ENCODE assay signal across 14 cellular contexts in genomic region chr1:207034998-207035397, GRCh38. TPM values are rescaled to one million over a fixed set of nuclear protein-coding genes. Genes with fewer than 3 reads are reported as not detected.
DNase-seq lines count a peak whose midpoint lies in the region; ATAC-seq and TF ChIP-seq lines count a peak whose summit lies in the region.
"Had no signal": no experiment of that assay in that cellular context is flagged by ENCODE, and none has a peak within 500 bp of the region (broad histone marks: within the 10 kb centered on the region; RNA-seq: fewer than 3 reads in every experiment).

No MANE protein-coding gene starts in this region.

- POLR2A ChIA-PET in CD4-positive, alpha-beta memory T cell (lab: Charles Lee; ENCODE audit: partially characterized antibody), result no interaction called here

- H3K4me1 Mint-ChIP-seq in CD4-positive, alpha-beta memory T cell, result no peaks in the 10 kb centered on the region
- H3K4me1 Mint-ChIP-seq: activated CD8-positive, alpha-beta memory T cell treated with anti-CD3 and anti-CD28 coated beads, Interleukin-2, amount 10 ng/mL, durations not matched to agents 7 days and 5 days had no signal

- H3K4me3 ChIP-seq in astrocyte of the spinal cord (ENCODE audit: low read depth, low read length), result no peak overlapping the region
- H3K4me3 ChIP-seq in mesendoderm (ENCODE audit: low read length), result no peak overlapping the region
- no peak overlapping the region for H3K4me3 ChIP-seq in CD4-positive, alpha-beta memory T cell (ENCODE audit: low read length in 2 of 2)
- H3K4me3 ChIP-seq in right cardiac atrium (ENCODE audit: low read length), result no peak overlapping the region
- H3K4me3 ChIP-seq: psoas muscle had no signal

- peak; percentile 81 for DNase-seq in EH (ENCODE audit: low read depth)
- peak; percentile 60 for DNase-seq in astrocyte of the spinal cord (ENCODE audit: low read depth, low spot score)
- peak; percentile 32 for DNase-seq in mesendoderm
- no peak for DNase-seq in NCI-H2196 treated with DMSO at 0.1 percent for 48 hours (lab: John Stamatoyannopoulos, UW; ENCODE audit: unreplicated experiment)
- DNase-seq in CD4-positive, alpha-beta memory T cell, result no peak
- no peak for DNase-seq in right cardiac atrium
- DNase-seq: activated CD8-positive, alpha-beta memory T cell treated with anti-CD3 and anti-CD28 coated beads, Interleukin-2, amount 10 ng/mL, durations not matched to agents 7 days and 5 days; aorta; effector CD4-positive, alpha-beta T cell; NCI-H2029; psoas muscle; stimulated activated CD4-positive, alpha-beta T cell treated with anti-CD3 and anti-CD28 coated beads, Interleukin-4, amount 100 ng/mL, for 4 hours had no signal

- intact Hi-C loops in CD4-positive, alpha-beta memory T cell (cut with micrococcal nuclease), result no loop called here
- intact Hi-C loops in right cardiac atrium (cut with DNase I), result no loop called here

- no peak for TF ChIP-seq RAD21 in Ishikawa (IDR thresholded peaks at IDR 0.05; ENCODE audit: low read depth)

- no peak overlapping the region for H2BK120ac ChIP-seq in mesendoderm (ENCODE audit: low read depth, low read length)

- TF ChIP-seq CTCF in astrocyte of the spinal cord (IDR thresholded peaks at IDR 0.05; ENCODE audit: low read depth, low read length), result no peak

- H3K9me3 ChIP-seq in CD4-positive, alpha-beta memory T cell (ENCODE audit: control insufficient read depth in 1 of 2, low read length in 2 of 2), result no peaks in the 10 kb centered on the region
- H3K9me3 ChIP-seq in right cardiac atrium (ENCODE audit: control insufficient read depth, low read length), result no peaks in the 10 kb centered on the region
- H3K9me3 ChIP-seq: psoas muscle had no signal

- no peaks in the 10 kb centered on the region for H3K79me1 ChIP-seq in mesendoderm (ENCODE audit: low read length)

- no peak overlapping the region for H3K4ac ChIP-seq in mesendoderm (ENCODE audit: low read depth, low read length)

- H2AK5ac ChIP-seq in mesendoderm (ENCODE audit: low read length), result no peak overlapping the region

- H3K27me3 ChIP-seq in mesendoderm (ENCODE audit: insufficient read depth, low read length, poor library complexity) (no peaks in the 10 kb centered on the region), right cardiac atrium (ENCODE audit: control insufficient read depth, insufficient read depth) (peaks cover 3% of the 10 kb centered on the region)
- H3K27me3 ChIP-seq in CD4-positive, alpha-beta memory T cell (ENCODE audit: insufficient read depth, low read length), result peaks cover 6% of the 10 kb centered on the region

- H3K4me1 ChIP-seq in mesendoderm (ENCODE audit: control insufficient read depth, low read depth, low read length), result peaks cover 11% of the 10 kb centered on the region
- H3K4me1 ChIP-seq in CD4-positive, alpha-beta memory T cell (ENCODE audit: insufficient read depth, low read length), result no peaks in the 10 kb centered on the region
- no peaks in the 10 kb centered on the region for H3K4me1 ChIP-seq in right cardiac atrium (ENCODE audit: control insufficient read depth, insufficient read depth, low read length)
- H3K4me1 ChIP-seq: psoas muscle had no signal

- no peaks in the 10 kb centered on the region for H3K36me3 Mint-ChIP-seq in CD4-positive, alpha-beta memory T cell
- H3K36me3 Mint-ChIP-seq: activated CD8-positive, alpha-beta memory T cell treated with anti-CD3 and anti-CD28 coated beads, Interleukin-2, amount 10 ng/mL, durations not matched to agents 7 days and 5 days had no signal

- H3K27me3 Mint-ChIP-seq in CD4-positive, alpha-beta memory T cell, result peaks cover 22 to 31% of the 10 kb centered on the region in 2 donors

- H3K23ac ChIP-seq in mesendoderm (ENCODE audit: low read length), result no peak overlapping the region

- no peak overlapping the region for H3K18ac ChIP-seq in mesendoderm (ENCODE audit: low read length)

- no peak overlapping the region for H3K56ac ChIP-seq in mesendoderm (ENCODE audit: low read length)

- H3K36me3 ChIP-seq in mesendoderm (ENCODE audit: control insufficient read depth, insufficient read depth, low read length), result no peaks in the 10 kb centered on the region
- no peaks in the 10 kb centered on the region for H3K36me3 ChIP-seq in CD4-positive, alpha-beta memory T cell (ENCODE audit: insufficient read depth, low read length)

- no peak overlapping the region for H3K4me2 ChIP-seq in mesendoderm (ENCODE audit: low read length)

- no peak overlapping the region for H3K27ac ChIP-seq in mesendoderm (ENCODE audit: low read depth, low read length)
- H3K27ac ChIP-seq in CD4-positive, alpha-beta memory T cell (ENCODE audit: low read depth, low read length), result no peak overlapping the region
- no peak overlapping the region for H3K27ac ChIP-seq in right cardiac atrium (ENCODE audit: low read length)
- H3K27ac ChIP-seq: psoas muscle had no signal

- TF ChIP-seq EP300 in Ishikawa (IDR thresholded peaks at IDR 0.05; ENCODE audit: borderline replicate concordance), result peak; percentile 76

- H2BK15ac ChIP-seq in mesendoderm (replicated peaks; ENCODE audit: low read depth), result no peak overlapping the region

- H3K9ac ChIP-seq in mesendoderm (ENCODE audit: low read length), result no peak overlapping the region

- ATAC-seq in GM18909 (IDR thresholded peaks at IDR 0.05; ENCODE audit: poor library complexity, unreplicated experiment) (no peak), right cardiac atrium (no peak)
- ATAC-seq: activated CD8-positive, alpha-beta memory T cell treated with anti-CD3 and anti-CD28 coated beads, Interleukin-2, amount 10 ng/mL, durations not matched to agents 7 days and 5 days had no signal

- no peak overlapping the region for H4K8ac ChIP-seq in mesendoderm (ENCODE audit: low read depth, low read length)

- CTCF ChIA-PET in CD4-positive, alpha-beta memory T cell (lab: Charles Lee; ENCODE audit: partially characterized antibody), result no interaction called here

- H4K5ac ChIP-seq in mesendoderm (ENCODE audit: low read length), result no peak overlapping the region

- H3K27ac Mint-ChIP-seq in CD4-positive, alpha-beta memory T cell, result no peak overlapping the region
- H3K27ac Mint-ChIP-seq: activated CD8-positive, alpha-beta memory T cell treated with anti-CD3 and anti-CD28 coated beads, Interleukin-2, amount 10 ng/mL, durations not matched to agents 7 days and 5 days had no signal

- H3K4me3 Mint-ChIP-seq in CD4-positive, alpha-beta memory T cell, result no peak overlapping the region
- H3K4me3 Mint-ChIP-seq: activated CD8-positive, alpha-beta memory T cell treated with anti-CD3 and anti-CD28 coated beads, Interleukin-2, amount 10 ng/mL, durations not matched to agents 7 days and 5 days had no signal

- no peaks in the 10 kb centered on the region for H3K79me2 ChIP-seq in mesendoderm (ENCODE audit: control insufficient read depth, insufficient read depth, low read length)

- H2BK5ac ChIP-seq in mesendoderm (ENCODE audit: low read length), result no peak overlapping the region

- in situ Hi-C loops in astrocyte of the spinal cord (cut with HindIII; ENCODE audit: low sequenced_read_pairs), result no loop called here

- no peaks in the 10 kb centered on the region for H3K9me3 Mint-ChIP-seq in CD4-positive, alpha-beta memory T cell

TF ChIP-seq in Ishikawa, 13 proteins besides CTCF, POLR2A, EP300 and RAD21 (continues in another document):
- peak; percentile 48; the same call in 1 of the 2 replicates for TF ChIP-seq FOXM1 (IDR thresholded peaks at IDR 0.05; ENCODE audit: borderline replicate concordance, low read depth)
- TF ChIP-seq NFIC (IDR thresholded peaks at IDR 0.05), result no peak
- peak; percentile 69; the same call in 1 of the 2 replicates for TF ChIP-seq TCF12 (IDR thresholded peaks at IDR 0.05; ENCODE audit: low read depth)
- peak; percentile 53 for TF ChIP-seq TEAD4 (IDR thresholded peaks at IDR 0.05)

RNA-seq across cellular contexts. Expression of gene C1orf116, which starts 2.4 kb away (rescaled TPM):
- polyA plus RNA-seq in mesendoderm (2013, experiment 1 of 2), result 1.6 TPM
- 1.5 TPM for polyA plus RNA-seq in mesendoderm (2013, experiment 2 of 2)
- total RNA-seq in CD4-positive, alpha-beta memory T cell, result under 1 TPM in 1 of 2 experiments, not detected in 1; 0.14 TPM
- polyA plus RNA-seq in CD4-positive, alpha-beta memory T cell, result not detected
- total RNA-seq in right cardiac atrium, result under 1 TPM in 3 of 4 donors, not detected in 1; 0.06 to 0.14 (median 0.08) TPM
- polyA plus RNA-seq in right cardiac atrium, result 0.05 TPM
- total RNA-seq: activated CD8-positive, alpha-beta memory T cell treated with anti-CD3 and anti-CD28 coated beads, Interleukin-2, amount 10 ng/mL, durations not matched to agents 7 days and 5 days had no signal

RNA-seq across cellular contexts. Expression of gene YOD1, which starts 16.0 kb away (rescaled TPM):
- polyA plus RNA-seq in mesendoderm (2013, experiment 1 of 2), result 5.0 TPM
- polyA plus RNA-seq in mesendoderm (2013, experiment 2 of 2), result 4.9 TPM
- total RNA-seq in CD4-positive, alpha-beta memory T cell, result 10 to 100 TPM in 1 of 2 experiments, 1 to 10 TPM in 1; 9.7 to 10.0 TPM
- under 1 TPM; 0.47 to 0.48 TPM for polyA plus RNA-seq in CD4-positive, alpha-beta memory T cell
- 1 to 10 TPM; 4.6 to 5.0 (median 4.8) TPM for total RNA-seq in right cardiac atrium
- 1.6 TPM for polyA plus RNA-seq in right cardiac atrium

RNA-seq across cellular contexts. Expression of gene PFKFB2, which starts 18.1 kb away (rescaled TPM):
- polyA plus RNA-seq in mesendoderm (2013, experiment 1 of 2), result 3.9 TPM
- 3.9 TPM for polyA plus RNA-seq in mesendoderm (2013, experiment 2 of 2)
- 1 to 10 TPM; 1.4 to 1.9 TPM for total RNA-seq in CD4-positive, alpha-beta memory T cell
- polyA plus RNA-seq in CD4-positive, alpha-beta memory T cell, result under 1 TPM; 0.40 to 0.77 TPM
- total RNA-seq in right cardiac atrium, result 10 to 100 TPM; 16.4 to 29.7 (median 21.7) TPM
- 9.4 TPM for polyA plus RNA-seq in right cardiac atrium

RNA-seq across cellular contexts. Expression of gene C4BPB, which starts 53.7 kb away (rescaled TPM):
- polyA plus RNA-seq in mesendoderm (2013, experiment 1 of 2), result not detected
- polyA plus RNA-seq in mesendoderm (2013, experiment 2 of 2), result not detected
- under 1 TPM in 1 of 2 experiments, not detected in 1; 0.35 TPM for total RNA-seq in CD4-positive, alpha-beta memory T cell
- under 1 TPM in 1 of 2 donors, not detected in 1; 0.90 TPM for polyA plus RNA-seq in CD4-positive, alpha-beta memory T cell
- total RNA-seq in right cardiac atrium, result under 1 TPM in 1 of 4 donors, not detected in 3; 0.43 TPM
- 0.05 TPM for polyA plus RNA-seq in right cardiac atrium

Comparison
In these comparisons a context has a peak if more than half of its experiments do, and no peak if none do; other contexts are left out.
1. DNase-seq: peak in EH (single experiment), astrocyte of the spinal cord (single experiment) and mesendoderm (single experiment); none in NCI-H2196 treated with DMSO at 0.1 percent for 48 hours (single experiment), CD4-positive, alpha-beta memory T cell (0 of 5) and right cardiac atrium (0 of 3).
2. RNA of gene PFKFB2, which starts 18.1 kb away (total RNA-seq): 16.4 to 29.7 TPM in right cardiac atrium; 1.4 to 1.9 TPM in CD4-positive, alpha-beta memory T cell; every median in the first group is over 4 times any median in the second.